In the genomic region with DNA sequence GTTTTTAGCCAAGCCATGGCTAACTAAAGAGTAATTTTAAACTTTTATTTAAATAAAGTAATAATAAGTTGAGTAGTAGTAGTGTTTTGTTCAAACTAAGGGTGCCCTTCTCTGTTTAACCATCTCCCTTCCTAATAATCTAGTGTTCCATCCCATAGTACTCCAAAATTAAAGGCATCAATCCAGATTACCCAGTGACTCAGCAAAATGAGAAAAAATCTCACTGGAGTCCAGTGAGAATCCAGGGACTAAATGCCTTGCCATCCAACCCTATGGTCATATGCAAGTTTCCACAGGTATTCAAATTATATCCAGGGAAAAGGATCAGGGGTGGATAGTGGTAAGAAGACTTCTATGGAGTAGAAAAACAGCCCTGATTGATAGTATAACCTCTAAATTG, we compare ENCODE assay signal across 8 cellular contexts.
"Had no signal": no experiment of that assay in that cellular context is flagged by ENCODE, and none has a peak within 500 bp of the region (broad histone marks: within the 10 kb centered on the region; RNA-seq: fewer than 3 reads in every experiment).

No MANE protein-coding gene starts in this region.

- H2AFZ ChIP-seq: GM23338 had no signal

- H3K9me3 Mint-ChIP-seq: GM23338, H9 had no signal

- H3K4me2 ChIP-seq: GM23338, KMS-11 had no signal

- ATAC-seq: GM23338 had no signal

- H3K4me3 ChIP-seq: GM23338 had no signal

- H3K4me1 Mint-ChIP-seq: GM23338, H9 had no signal

- H3K4me3 Mint-ChIP-seq: GM23338, H9 had no signal

- H3K27ac Mint-ChIP-seq: GM23338, H9 had no signal

- DNase-seq: H9, HCEC 1CT, KBM-7 had no signal

- H3K27ac ChIP-seq: KMS-11 had no signal

- H3K9ac ChIP-seq: KMS-11 had no signal

- FAIRE-seq: H1, H54, HTR-8/SVneo had no signal
